8 cellular contexts compared by ENCODE assay signal in genomic region chr5:75053286-75054109, GRCh38. TPM values are rescaled to one million over a fixed set of nuclear protein-coding genes. Genes with fewer than 3 reads are reported as not detected.
DNase-seq lines count a peak whose midpoint lies in the region; ATAC-seq and TF ChIP-seq lines count a peak whose summit lies in the region.

No MANE protein-coding gene starts in this region.

- peak overlapping the region; percentile 65 for H3K27ac ChIP-seq in KOPT-K1 (ENCODE audit: low read depth, low read length, poor library complexity, severe bottlenecking)
- H3K27ac ChIP-seq in effector memory CD4-positive, alpha-beta T cell (ENCODE audit: insufficient read depth, low read length, poor library complexity, severe bottlenecking), result peak overlapping the region; percentile 86
- peak overlapping the region; percentile 61 to 81 for H3K27ac ChIP-seq in lung (ENCODE audit: low read depth in 1 of 2, low read length in 1 of 2)

- H3K9me3 ChIP-seq in KOPT-K1 (ENCODE audit: insufficient read depth, low read length, poor library complexity, severe bottlenecking), result no peaks in the 10 kb centered on the region
- H3K9me3 ChIP-seq in effector memory CD4-positive, alpha-beta T cell (ENCODE audit: control insufficient read depth, low read length), result no peaks in the 10 kb centered on the region
- H3K9me3 ChIP-seq in lung (ENCODE audit: control insufficient read depth in 2 of 2, insufficient read depth in 1 of 2, low read length in 1 of 2), result peaks cover 0 to 3% of the 10 kb centered on the region in 2 donors

- ATAC-seq in lung (ENCODE audit: insufficient read depth, low FRiP score) (peak; percentile 51), HG03442 (IDR thresholded peaks at IDR 0.05; ENCODE audit: unreplicated experiment) (no peak)

- no peaks in the 10 kb centered on the region for H3K27me3 ChIP-seq in effector memory CD4-positive, alpha-beta T cell (replicated peaks; ENCODE audit: control insufficient read depth, insufficient read depth, low read length, poor library complexity, severe bottlenecking)
- no peaks in the 10 kb centered on the region for H3K27me3 ChIP-seq in lung (ENCODE audit: control insufficient read depth, insufficient read depth)

- DNase-seq in GM10266 (ENCODE audit: extremely low spot score) (peak; percentile 36), lung (ENCODE audit: low spot score) (peak; percentile 61), DMS79 treated with DMSO at 0.1 percent for 48 hours (lab: John Stamatoyannopoulos, UW) (no peak)
- DNase-seq in activated CD4-positive, alpha-beta T cell treated with anti-CD3 and anti-CD28 coated beads, Interleukin-2, amount 50 U/mL, for 4 hours, result peak; percentile 50 to 52
- DNase-seq in effector memory CD4-positive, alpha-beta T cell, result peak; percentile 16 to 40 (median 20)
- peak in 2 of 3 experiments; percentile 27 to 47 for DNase-seq in stimulated activated CD4-positive, alpha-beta T cell treated with anti-CD3 and anti-CD28 coated beads, TNF-alpha, amount 100 ng/mL, for 24 hours (ENCODE audit: low read depth in 3 of 3)

- H3K36me3 ChIP-seq in KOPT-K1 (ENCODE audit: insufficient read depth, low read length), result no peaks in the 10 kb centered on the region
- H3K36me3 ChIP-seq in effector memory CD4-positive, alpha-beta T cell (ENCODE audit: control insufficient read depth, insufficient read depth, low read length), result no peaks in the 10 kb centered on the region
- no peaks in the 10 kb centered on the region for H3K36me3 ChIP-seq in lung (ENCODE audit: control insufficient read depth in 2 of 2, insufficient read depth in 2 of 2, low read length in 2 of 2)

- TF ChIP-seq CTCF in GM10266 (IDR thresholded peaks at IDR 0.05; ENCODE audit: control insufficient read depth, insufficient read depth, low read depth, missing control alignments) (peak; percentile 18), lung (IDR thresholded peaks at IDR 0.05; ENCODE audit: control extremely low read depth, extremely low read depth) (no peak)

- peak overlapping the region; percentile 80 for H3K4me3 ChIP-seq in effector memory CD4-positive, alpha-beta T cell (ENCODE audit: insufficient read depth, low read depth, low read length, poor library complexity, severe bottlenecking)
- peak overlapping the region; percentile 90 for H3K4me3 ChIP-seq in lung

- 0 to 1% methylated on average over 68 to 96 of the region's 96 CpGs for WGBS in lung, 2 donors

- peaks cover 47% of the 10 kb centered on the region for H3K4me1 ChIP-seq in effector memory CD4-positive, alpha-beta T cell (ENCODE audit: control insufficient read depth, insufficient read depth, low read length, poor library complexity, severe bottlenecking)
- H3K4me1 ChIP-seq in lung (ENCODE audit: control insufficient read depth in 2 of 2, insufficient read depth in 2 of 2, low read length in 2 of 2), result peaks cover 0 to 10% of the 10 kb centered on the region in 2 donors

RNA-seq across cellular contexts. Expression of gene GCNT4, which starts 1.1 kb away (rescaled TPM):
- 1 to 10 TPM; 1.9 to 2.8 TPM for total RNA-seq in lung
- under 1 TPM; 0.54 to 0.55 TPM for polyA plus RNA-seq in lung
